Comparison of ENCODE assay signal across 1 cellular context in genomic region chr2:223396993-223397392, GRCh38.
TF ChIP-seq lines count a peak whose summit lies in the region.

No MANE protein-coding gene starts in this region.

TF ChIP-seq in K562, 482 proteins besides CTCF, POLR2A, EP300 and RAD21 (continued from another document):
- TF ChIP-seq THAP12 (CRISPR knock-in tag; IDR thresholded peaks at IDR 0.05): no peak
- TF ChIP-seq ZZZ3 (IDR thresholded peaks at IDR 0.05): no peak
